In the genomic region with DNA sequence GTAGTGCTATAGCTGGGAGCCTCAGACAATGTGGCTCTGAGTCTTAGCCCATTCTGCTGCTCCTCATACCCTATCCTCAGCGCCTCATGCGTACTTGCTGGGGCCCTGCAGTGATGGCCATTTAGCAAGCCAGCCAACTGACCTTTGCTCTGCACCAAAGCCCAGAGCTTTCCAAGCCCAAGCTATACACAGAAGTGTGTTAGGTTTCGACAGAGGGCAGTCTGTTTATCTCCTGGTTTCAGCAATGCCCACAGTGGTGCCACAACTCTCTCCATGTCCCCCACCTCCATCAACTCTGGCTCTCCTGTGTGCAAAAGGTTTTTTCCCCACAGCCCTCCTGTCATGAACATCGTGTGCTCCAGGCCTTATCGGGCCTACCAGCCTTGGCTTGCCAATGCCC, we compare ENCODE assay signal across 21 cellular contexts.
"Had no signal": no experiment of that assay in that cellular context is flagged by ENCODE, and none has a peak within 500 bp of the region (broad histone marks: within the 10 kb centered on the region; RNA-seq: fewer than 3 reads in every experiment).

No MANE protein-coding gene starts in this region.

- ATAC-seq: activated CD4-positive, alpha-beta T cell treated with anti-CD3 and anti-CD28 coated beads for 36 hours; activated CD4-positive, CD25-positive, alpha-beta regulatory T cell treated with anti-CD3 and anti-CD28 coated beads, Interleukin-2, amount 50 U/mL, for 24 hours; activated CD8-positive, alpha-beta T cell treated with anti-CD3 and anti-CD28 coated beads, Interleukin-2, amount 10 ng/mL, durations not matched to agents 7 days and 5 days; activated naive CD8-positive, alpha-beta T cell treated with anti-CD3 and anti-CD28 coated beads, Interleukin-2, amount 50 U/mL, for 24 hours; activated T-cell treated with anti-CD3 and anti-CD28 coated beads, Interleukin-2, amount 50 U/mL, for 4 hours; Panc1; WTC11 had no signal

- H3K27ac ChIP-seq: cardiac muscle cell, SJSA1 had no signal

- H3K36me3 ChIP-seq: cardiac muscle cell had no signal

- H3K4me2 ChIP-seq: SK-N-SH had no signal

- H3K9me2 ChIP-seq: SK-N-SH had no signal

- H3K9me3 ChIP-seq: SJSA1, SK-N-SH had no signal

- H3K27me3 ChIP-seq: cardiac muscle cell, SJSA1 had no signal

- DNase-seq: activated CD4-positive, alpha-beta T cell treated with anti-CD3 and anti-CD28 coated beads for 36 hours; activated CD4-positive, alpha-beta T cell treated with anti-CD3 and anti-CD28 coated beads, Interleukin-2, amount 10 ng/mL, durations not matched to agents 7 days and 5 days; activated CD4-positive, alpha-beta T cell treated with anti-CD3 and anti-CD28 coated beads, Interleukin-2, amount 50 U/mL, for 48 hours; activated CD8-positive, alpha-beta T cell treated with anti-CD3 and anti-CD28 coated beads, Interleukin-2, amount 10 ng/mL, durations not matched to agents 7 days and 5 days; activated effector memory CD4-positive, alpha-beta T cell treated with Interleukin-2 at 50 U/mL for 16 hours; activated naive CD4-positive, alpha-beta T cell treated with anti-CD3 and anti-CD28 coated beads, Interleukin-2, amount 10 ng/mL, durations not matched to agents 7 days and 5 days; activated naive CD8-positive, alpha-beta T cell treated with anti-CD3 and anti-CD28 coated beads, Interleukin-2, amount 50 U/mL, for 24 hours; activated T-cell treated with anti-CD3 and anti-CD28 coated beads, Interleukin-2, amount 50 U/mL, for 4 hours; anterior cingulate cortex; NCI-H1105; NCI-H1417 treated with DMSO at 0.1 percent for 48 hours; NCI-H1930; NCI-H345; NCI-H524 treated with DMSO at 0.1 percent for 48 hours; SHP77 treated with DMSO at 0.1 percent for 48 hours; SK-N-SH had no signal

- H3K4me3 ChIP-seq: cardiac muscle cell, SJSA1 had no signal

- H3K4me1 ChIP-seq: SJSA1 had no signal
